Comparison of ENCODE assay signal across 15 cellular contexts in genomic region chr7:129864042-129864441, GRCh38.
A peak's percentile ranks its signal among the peaks of the same experiment; 100 is the strongest.
DNase-seq lines count a peak whose midpoint lies in the region; ATAC-seq and TF ChIP-seq lines count a peak whose summit lies in the region.
"Had no signal": no experiment of that assay in that cellular context is flagged by ENCODE, and none has a peak within 500 bp of the region (broad histone marks: within the 10 kb centered on the region; RNA-seq: fewer than 3 reads in every experiment).

No MANE protein-coding gene starts in this region.

- H3K4me3 Mint-ChIP-seq in activated naive CD4-positive, alpha-beta T cell treated with anti-CD3 and anti-CD28 coated beads, Interleukin-2, amount 10 ng/mL, durations not matched to agents 7 days and 5 days: no peak overlapping the region
- H3K4me3 Mint-ChIP-seq: CD4-positive, alpha-beta T cell; immature natural killer cell; natural killer cell had no signal

- DNase-seq in NCI-H1092 (lab: John Stamatoyannopoulos, UW) (peak; percentile 5), astrocyte of the hippocampus (ENCODE audit: low read depth, low spot score) (peak; percentile 87), heart right ventricle (peak in 1 of 2 donors; percentile 36), stomach (peak; percentile 54), NCI-H82 treated with DMSO at 0.1 percent for 48 hours (lab: John Stamatoyannopoulos, UW; ENCODE audit: unreplicated experiment) (no peak), smooth muscle cell (lab: John Stamatoyannopoulos, UW; ENCODE audit: unreplicated experiment) (no peak)
- no peak for DNase-seq in activated naive CD4-positive, alpha-beta T cell treated with anti-CD3 and anti-CD28 coated beads, Interleukin-2, amount 10 ng/mL, durations not matched to agents 7 days and 5 days
- DNase-seq: CD4-positive, alpha-beta T cell; GOT3; immature natural killer cell; natural killer cell; NCI-H1930; T-helper 9 cell had no signal

- peaks cover 88% of the 10 kb centered on the region for H4K20me1 ChIP-seq in smooth muscle cell (ENCODE audit: low read depth)

- intact Hi-C loops in heart right ventricle (cut with DNase I): loop anchor here in 2 of 10 donors (5.0 to 10.0 kb wide), 2 partner anchors 88 to 91 kb away; partner anchors contain the start of gene UBE2H (in 2 of the 2)
- intact Hi-C loops in stomach (cut with DNase I; ENCODE audit: low total_unique reads): no loop called here

- CTCF ChIA-PET in activated naive CD4-positive, alpha-beta T cell treated with anti-CD3 and anti-CD28 coated beads, Interleukin-2, amount 10 ng/mL, durations not matched to agents 7 days and 5 days (lab: Charles Lee): no interaction called here

- no peaks in the 10 kb centered on the region for H3K27me3 Mint-ChIP-seq in activated naive CD4-positive, alpha-beta T cell treated with anti-CD3 and anti-CD28 coated beads, Interleukin-2, amount 10 ng/mL, durations not matched to agents 7 days and 5 days
- H3K27me3 Mint-ChIP-seq: CD4-positive, alpha-beta T cell had no signal

- H3K9me3 Mint-ChIP-seq in activated naive CD4-positive, alpha-beta T cell treated with anti-CD3 and anti-CD28 coated beads, Interleukin-2, amount 10 ng/mL, durations not matched to agents 7 days and 5 days: no peaks in the 10 kb centered on the region
- H3K9me3 Mint-ChIP-seq: CD4-positive, alpha-beta T cell; immature natural killer cell; natural killer cell had no signal

- H3K36me3 ChIP-seq in heart right ventricle: no peaks in the 10 kb centered on the region
- H3K36me3 ChIP-seq in stomach: no peaks in the 10 kb centered on the region
- no peaks in the 10 kb centered on the region for H3K36me3 ChIP-seq in smooth muscle cell (ENCODE audit: low read depth)

- no peak overlapping the region for H3K27ac Mint-ChIP-seq in activated naive CD4-positive, alpha-beta T cell treated with anti-CD3 and anti-CD28 coated beads, Interleukin-2, amount 10 ng/mL, durations not matched to agents 7 days and 5 days
- H3K27ac Mint-ChIP-seq: immature natural killer cell, natural killer cell had no signal

- no peaks in the 10 kb centered on the region for H3F3A ChIP-seq in smooth muscle cell (ENCODE audit: low read depth)

- 22 to 23% methylated on average over 3 of the region's 3 CpGs for WGBS in heart right ventricle, 2 donors
- WGBS in stomach, 5 donors: 15 to 38% (median 27%) methylated on average over 3 of the region's 3 CpGs
- WGBS in smooth muscle cell (ENCODE audit: low lambda C conversion rate): 98% methylated on average over 3 of the region's 3 CpGs

- TF ChIP-seq POLR2A in stomach (IDR thresholded peaks at IDR 0.05): no peak

- TF ChIP-seq CTCF in heart right ventricle (IDR thresholded peaks at IDR 0.05) (no peak), stomach (IDR thresholded peaks at IDR 0.05) (no peak), smooth muscle cell (IDR thresholded peaks at IDR 0.05; ENCODE audit: borderline replicate concordance, insufficient read depth, poor library complexity, severe bottlenecking) (no peak)

- no peaks in the 10 kb centered on the region for H3K27me3 ChIP-seq in heart right ventricle
- H3K27me3 ChIP-seq in stomach: no peaks in the 10 kb centered on the region
- no peaks in the 10 kb centered on the region for H3K27me3 ChIP-seq in smooth muscle cell (ENCODE audit: low read depth)

- no peak overlapping the region for H2AFZ ChIP-seq in smooth muscle cell (ENCODE audit: low read depth)

- peak; percentile 22 to 81 (median 70) for ATAC-seq in heart right ventricle
- no peak for ATAC-seq in HG02610 (IDR thresholded peaks at IDR 0.05; ENCODE audit: unreplicated experiment)
- ATAC-seq: K562, natural killer cell had no signal

- no peak overlapping the region for H3K4me2 ChIP-seq in smooth muscle cell

- peaks cover 24 to 93% (median 80%) of the 10 kb centered on the region in 9 donors for H3K4me1 ChIP-seq in heart right ventricle
- H3K4me1 ChIP-seq in stomach: peaks cover 57 to 80% (median 71%) of the 10 kb centered on the region in 4 donors
- H3K4me1 ChIP-seq in smooth muscle cell (ENCODE audit: low read depth): peaks cover 4% of the 10 kb centered on the region

- H3K9ac ChIP-seq in smooth muscle cell (ENCODE audit: low read depth): no peak overlapping the region

- peaks cover 1% of the 10 kb centered on the region for H3K36me3 Mint-ChIP-seq in activated naive CD4-positive, alpha-beta T cell treated with anti-CD3 and anti-CD28 coated beads, Interleukin-2, amount 10 ng/mL, durations not matched to agents 7 days and 5 days
- H3K36me3 Mint-ChIP-seq: immature natural killer cell, natural killer cell had no signal

- no peak overlapping the region for H3K4me3 ChIP-seq in heart right ventricle
- no peak overlapping the region for H3K4me3 ChIP-seq in stomach
- no peak overlapping the region for H3K4me3 ChIP-seq in smooth muscle cell
- H3K4me3 ChIP-seq: K562 had no signal

- H3K9me3 ChIP-seq in heart right ventricle: no peaks in the 10 kb centered on the region
- no peaks in the 10 kb centered on the region for H3K9me3 ChIP-seq in stomach
- no peaks in the 10 kb centered on the region for H3K9me3 ChIP-seq in smooth muscle cell (replicated peaks; ENCODE audit: low read depth)

- peak overlapping the region; percentile 69 to 91 (median 86) for H3K27ac ChIP-seq in heart right ventricle
- H3K27ac ChIP-seq in stomach: peak overlapping the region; percentile 28 to 78 (median 64)
- no peak overlapping the region for H3K27ac ChIP-seq in smooth muscle cell (ENCODE audit: low read depth)

- no peak for TF ChIP-seq EP300 in stomach (IDR thresholded peaks at IDR 0.05)

- peaks cover 70% of the 10 kb centered on the region for H3K79me2 ChIP-seq in smooth muscle cell (ENCODE audit: low read depth)

- H3K4me1 Mint-ChIP-seq in activated naive CD4-positive, alpha-beta T cell treated with anti-CD3 and anti-CD28 coated beads, Interleukin-2, amount 10 ng/mL, durations not matched to agents 7 days and 5 days: peaks cover 26% of the 10 kb centered on the region

Comparison
In these comparisons a context has a peak if more than half of its experiments do, and no peak if none do; other contexts are left out.
1. DNase-seq: peak in NCI-H1092 (single experiment), astrocyte of the hippocampus (single experiment) and stomach (single experiment); none in activated naive CD4-positive, alpha-beta T cell treated with anti-CD3 and anti-CD28 coated beads, Interleukin-2, amount 10 ng/mL, durations not matched to agents 7 days and 5 days (single experiment), NCI-H82 treated with DMSO at 0.1 percent for 48 hours (single experiment) and smooth muscle cell (single experiment).